3 cellular contexts compared by ENCODE assay signal in the genomic region with DNA sequence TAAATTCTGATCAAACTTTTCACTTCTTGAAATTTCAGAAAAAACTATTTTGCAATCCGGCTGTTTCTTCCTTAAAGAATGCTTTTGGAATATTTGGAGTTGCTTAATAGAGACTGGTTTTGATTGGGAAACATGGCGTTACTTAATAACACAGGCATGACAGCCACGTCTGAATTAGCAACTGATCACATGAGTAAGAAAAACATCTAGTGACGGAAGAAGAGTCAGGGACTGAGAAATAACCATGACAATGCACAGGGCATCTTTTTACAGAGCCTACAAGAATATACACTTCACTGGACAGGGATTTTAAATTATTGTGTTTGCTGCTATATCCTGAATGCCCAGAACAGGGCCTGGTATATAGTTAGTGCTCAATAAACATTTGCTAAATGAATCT. TPM values are rescaled to one million over a fixed set of nuclear protein-coding genes. Genes with fewer than 3 reads are reported as not detected.
"Had no signal": no experiment of that assay in that cellular context is flagged by ENCODE, and none has a peak within 500 bp of the region (broad histone marks: within the 10 kb centered on the region; RNA-seq: fewer than 3 reads in every experiment).

No MANE protein-coding gene starts in this region.

RNA-seq across cellular contexts. Expression of a gene that starts 25.1 kb away (rescaled TPM):
- total RNA-seq: left ventricle myocardium inferior; mesothelial cell of epicardium; naive thymus-derived CD8-positive, alpha-beta T cell had no signal
